In the genomic region with DNA sequence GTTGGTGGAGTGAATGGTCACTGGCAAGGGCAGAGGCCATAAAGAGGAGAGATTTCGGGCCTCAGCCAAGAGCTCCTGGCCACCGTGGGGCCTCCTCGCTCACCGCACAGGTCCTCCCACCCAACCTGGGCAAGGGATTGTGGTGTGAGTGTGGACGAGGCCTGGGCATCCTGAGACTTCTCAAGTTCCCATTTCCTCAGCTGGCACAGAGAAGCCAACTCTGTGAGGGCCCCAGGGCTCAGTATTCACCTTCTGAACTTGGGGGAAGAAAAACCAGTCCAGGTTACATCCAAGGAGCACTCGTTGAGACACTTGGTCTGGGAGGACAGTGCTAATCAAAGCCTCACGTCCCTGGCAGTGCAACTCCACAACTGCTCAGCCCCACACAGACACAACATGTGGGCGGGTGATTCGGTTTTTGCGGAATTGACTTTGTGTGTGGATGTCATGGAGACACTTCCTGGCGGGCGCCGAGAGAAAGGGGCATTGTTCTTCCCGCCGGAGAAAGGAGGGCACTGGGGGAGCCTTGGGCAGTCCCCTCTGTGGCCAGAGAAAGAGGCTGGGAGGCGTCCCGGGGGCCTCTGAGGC, we compare ENCODE assay signal across 14 cellular contexts. TPM values are rescaled to one million over a fixed set of nuclear protein-coding genes. Genes with fewer than 3 reads are reported as not detected.
DNase-seq lines count a peak whose midpoint lies in the region; ATAC-seq and TF ChIP-seq lines count a peak whose summit lies in the region.
"Had no signal": no experiment of that assay in that cellular context is flagged by ENCODE, and none has a peak within 500 bp of the region (broad histone marks: within the 10 kb centered on the region; RNA-seq: fewer than 3 reads in every experiment).

No MANE protein-coding gene starts in this region.

- no peaks in the 10 kb centered on the region for H3K9me3 ChIP-seq in RWPE2 (ENCODE audit: severe bottlenecking)
- H3K9me3 ChIP-seq: ascending aorta, psoas muscle had no signal

- H3K36me3 ChIP-seq in RWPE2 (ENCODE audit: low read depth) = no peaks in the 10 kb centered on the region
- H3K36me3 ChIP-seq: ascending aorta had no signal

- intact Hi-C loops in left cardiac atrium (cut with DNase I) = no loop called here

- H3K27ac Mint-ChIP-seq in glutamatergic neuron (ENCODE audit: unreplicated experiment) = no peak overlapping the region

- peaks cover 16% of the 10 kb centered on the region for H3K36me3 Mint-ChIP-seq in glutamatergic neuron (ENCODE audit: unreplicated experiment)

- peaks cover 3% of the 10 kb centered on the region for H3K27me3 Mint-ChIP-seq in glutamatergic neuron (ENCODE audit: unreplicated experiment)

- H3K27ac ChIP-seq in RWPE2 (ENCODE audit: poor library complexity, severe bottlenecking) = no peak overlapping the region
- H3K27ac ChIP-seq: ascending aorta, psoas muscle had no signal

- DNase-seq in ELR (ENCODE audit: low read depth) (peak; percentile 18), RWPE2 (ENCODE audit: low spot score) (peak; percentile 32), left cardiac atrium (no peak), retina (peak; percentile 82), HPDE6-E6E7 (ENCODE audit: extremely low spot score) (no peak), glutamatergic neuron (no peak), cerebellar cortex (ENCODE audit: low spot score) (no peak)
- DNase-seq in activated CD8-positive, alpha-beta memory T cell treated with anti-CD3 and anti-CD28 coated beads, Interleukin-2, amount 50 U/mL, for 4 hours = no peak
- DNase-seq: activated CD8-positive, alpha-beta memory T cell treated with anti-CD3 and anti-CD28 coated beads, Interleukin-2, amount 50 U/mL, for 48 hours; kidney glomerular epithelial cell; NCI-H1105 had no signal

- H3K4me1 ChIP-seq in RWPE2 (ENCODE audit: insufficient read depth, poor library complexity, severe bottlenecking) = no peaks in the 10 kb centered on the region
- H3K4me1 ChIP-seq: ascending aorta, psoas muscle had no signal

- H3K4me1 Mint-ChIP-seq in glutamatergic neuron (ENCODE audit: low read depth, unreplicated experiment) = peaks cover 11% of the 10 kb centered on the region

- peaks cover 10% of the 10 kb centered on the region for H3K9me3 Mint-ChIP-seq in glutamatergic neuron (ENCODE audit: unreplicated experiment)

- ATAC-seq in RWPE2 (ENCODE audit: low read depth) (no peak), left cardiac atrium (peak; percentile 24 to 49)
- ATAC-seq: psoas muscle had no signal

- no peak overlapping the region for H3K4me3 ChIP-seq in RWPE2 (ENCODE audit: severe bottlenecking)
- H3K4me3 ChIP-seq: ascending aorta, psoas muscle had no signal

- TF ChIP-seq CTCF in RWPE2 (IDR thresholded peaks at IDR 0.05; ENCODE audit: poor library complexity, severe bottlenecking) = no peak
- TF ChIP-seq CTCF in glutamatergic neuron (IDR thresholded peaks at IDR 0.05; ENCODE audit: partially characterized antibody, unreplicated experiment) = no peak

- H3K4me3 Mint-ChIP-seq in glutamatergic neuron (ENCODE audit: unreplicated experiment) = no peak overlapping the region

- peaks cover 10% of the 10 kb centered on the region for H3K27me3 ChIP-seq in RWPE2 (ENCODE audit: insufficient read depth, poor library complexity, severe bottlenecking)
- H3K27me3 ChIP-seq: ascending aorta had no signal

RNA-seq across cellular contexts. Expression of a gene that starts 28.5 kb away (rescaled TPM):
- total RNA-seq in left cardiac atrium = 10 to 100 TPM in 1 of 2 donors, 1 to 10 TPM in 1; 4.4 to 10.4 TPM
- total RNA-seq in glutamatergic neuron (ENCODE audit: unreplicated experiment) = 41.7 TPM
- total RNA-seq: epithelial cell of proximal tubule had no signal

Comparison
In these comparisons a context has a peak if more than half of its experiments do, and no peak if none do; other contexts are left out.
1. DNase-seq: peak in ELR (single experiment), RWPE2 (single experiment) and retina (single experiment); none in left cardiac atrium (single experiment), HPDE6-E6E7 (single experiment), activated CD8-positive, alpha-beta memory T cell treated with anti-CD3 and anti-CD28 coated beads, Interleukin-2, amount 50 U/mL, for 4 hours (single experiment), glutamatergic neuron (single experiment) and cerebellar cortex (single experiment).